9 cellular contexts compared by ENCODE assay signal in the genomic region with DNA sequence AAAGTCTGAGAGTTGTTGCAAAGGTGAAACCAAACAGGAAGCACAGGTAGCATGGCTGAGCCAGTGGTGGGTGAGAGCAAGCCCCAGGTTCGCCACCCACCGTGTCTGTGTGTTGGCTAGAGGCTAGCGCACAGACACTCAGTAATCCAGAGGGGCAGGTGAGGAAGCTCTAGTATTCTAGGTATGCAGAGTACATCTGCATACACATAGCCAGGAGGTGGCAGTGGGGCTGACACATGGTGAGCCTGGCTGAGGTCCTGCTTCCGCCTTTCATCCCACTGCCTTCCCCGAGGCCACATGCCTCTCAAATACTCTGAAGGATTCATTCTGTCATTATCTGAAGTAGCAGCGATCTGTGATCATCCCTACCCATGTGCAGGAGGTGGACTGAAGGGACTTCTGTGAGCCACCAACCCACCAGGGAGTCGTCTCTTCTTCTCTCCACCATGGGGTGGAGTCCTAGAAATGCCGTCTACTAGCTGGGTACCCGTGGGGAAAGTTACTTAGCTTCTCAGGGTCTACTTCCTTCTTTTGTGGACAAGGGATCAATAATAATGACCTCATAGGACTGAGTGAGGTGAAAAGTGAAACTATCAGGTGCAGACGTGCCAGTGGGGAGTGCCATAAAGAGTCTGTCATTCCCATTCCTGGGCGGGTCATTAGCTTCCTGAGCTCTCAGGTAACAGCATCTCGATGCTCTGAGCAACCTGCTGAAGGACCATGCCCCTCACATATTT. TPM values are rescaled to one million over a fixed set of nuclear protein-coding genes. Genes with fewer than 3 reads are reported as not detected.
DNase-seq lines count a peak whose midpoint lies in the region; ATAC-seq and TF ChIP-seq lines count a peak whose summit lies in the region.
"Had no signal": no experiment of that assay in that cellular context is flagged by ENCODE, and none has a peak within 500 bp of the region (broad histone marks: within the 10 kb centered on the region; RNA-seq: fewer than 3 reads in every experiment).

No MANE protein-coding gene starts in this region.

- no peak for TF ChIP-seq CTCF in Caco-2 (IDR thresholded peaks at IDR 0.05; ENCODE audit: insufficient read depth in 1 of 2, low read depth in 1 of 2, low read length in 1 of 2, severe bottlenecking in 1 of 2, unreplicated experiment in 1 of 2)
- no peak for TF ChIP-seq CTCF in right atrium auricular region (IDR thresholded peaks at IDR 0.05)

- no peak overlapping the region for H3K27ac ChIP-seq in right atrium auricular region

- peaks cover 15% of the 10 kb centered on the region for H3K4me1 Mint-ChIP-seq in Caco-2 (ENCODE audit: low read depth, unreplicated experiment)
- peaks cover 12% of the 10 kb centered on the region for H3K4me1 Mint-ChIP-seq in activated naive CD8-positive, alpha-beta T cell treated with anti-CD3 and anti-CD28 coated beads, Interleukin-2, amount 10 ng/mL, durations not matched to agents 7 days and 5 days

- H3K9me3 ChIP-seq in Caco-2 = no peaks in the 10 kb centered on the region
- no peaks in the 10 kb centered on the region for H3K9me3 ChIP-seq in right atrium auricular region

- H3K27ac Mint-ChIP-seq in Caco-2 (ENCODE audit: unreplicated experiment) = no peak overlapping the region
- H3K27ac Mint-ChIP-seq in activated naive CD8-positive, alpha-beta T cell treated with anti-CD3 and anti-CD28 coated beads, Interleukin-2, amount 10 ng/mL, durations not matched to agents 7 days and 5 days = peak overlapping the region; percentile 41

- no peaks in the 10 kb centered on the region for H3K27me3 Mint-ChIP-seq in Caco-2 (ENCODE audit: insufficient read depth, unreplicated experiment)
- no peaks in the 10 kb centered on the region for H3K27me3 Mint-ChIP-seq in activated naive CD8-positive, alpha-beta T cell treated with anti-CD3 and anti-CD28 coated beads, Interleukin-2, amount 10 ng/mL, durations not matched to agents 7 days and 5 days

- intact Hi-C loops in Caco-2 (cut with micrococcal nuclease; ENCODE audit: unreplicated experiment) = no loop called here

- peaks cover 19% of the 10 kb centered on the region for H3K36me3 Mint-ChIP-seq in Caco-2 (ENCODE audit: insufficient read depth, unreplicated experiment)
- H3K36me3 Mint-ChIP-seq in activated naive CD8-positive, alpha-beta T cell treated with anti-CD3 and anti-CD28 coated beads, Interleukin-2, amount 10 ng/mL, durations not matched to agents 7 days and 5 days = peaks cover 10% of the 10 kb centered on the region

- CTCF ChIA-PET in Caco-2 (lab: Charles Lee) = interaction anchor here (0.6 to 2.7 kb wide), 4 partner anchors 18 to 368 kb away, joined by 3 to 23 read pairs (median 3); a partner anchor contains a TSS

- H3K27me3 ChIP-seq in Caco-2 (replicated peaks; ENCODE audit: control insufficient read depth, insufficient read depth, low read length) (no peaks in the 10 kb centered on the region), right atrium auricular region (no peaks in the 10 kb centered on the region)

- no TSS peak for BruUV-seq in Caco-2 (replicated peaks; lab: Mats Ljungman, UMichigan)

- no peak overlapping the region for H3K4me3 Mint-ChIP-seq in Caco-2 (ENCODE audit: unreplicated experiment)
- H3K4me3 Mint-ChIP-seq in activated naive CD8-positive, alpha-beta T cell treated with anti-CD3 and anti-CD28 coated beads, Interleukin-2, amount 10 ng/mL, durations not matched to agents 7 days and 5 days = no peak overlapping the region

- ATAC-seq in GM19324 (IDR thresholded peaks at IDR 0.05; ENCODE audit: low FRiP score, unreplicated experiment) = peak; percentile 65
- peak; percentile 62 for ATAC-seq in HG03196 (IDR thresholded peaks at IDR 0.05; ENCODE audit: unreplicated experiment)
- peak; percentile 14 for ATAC-seq in activated naive CD8-positive, alpha-beta T cell treated with anti-CD3 and anti-CD28 coated beads, Interleukin-2, amount 10 ng/mL, durations not matched to agents 7 days and 5 days (ENCODE audit: low read depth)

- H3K4me3 ChIP-seq in Caco-2 (ENCODE audit: low read depth, low read length) = no peak overlapping the region
- no peak overlapping the region for H3K4me3 ChIP-seq in right atrium auricular region
- H3K4me3 ChIP-seq: skin epidermis had no signal

- DNase-seq in Caco-2 = peak; percentile 35 to 62
- no peak for DNase-seq in activated naive CD8-positive, alpha-beta T cell treated with anti-CD3 and anti-CD28 coated beads, Interleukin-2, amount 10 ng/mL, durations not matched to agents 7 days and 5 days
- DNase-seq in pons (ENCODE audit: low spot score) = no peak
- no peak for DNase-seq in SK-N-DZ (ENCODE audit: low spot score)
- DNase-seq in right atrium auricular region (ENCODE audit: low spot score) = no peak
- no peak for DNase-seq in SKM-1 treated with dmso at 0.1 percent for 144 hours (lab: John Stamatoyannopoulos, UW; ENCODE audit: unreplicated experiment)

- no peaks in the 10 kb centered on the region for H3K9me3 Mint-ChIP-seq in Caco-2 (ENCODE audit: unreplicated experiment)
- H3K9me3 Mint-ChIP-seq in activated naive CD8-positive, alpha-beta T cell treated with anti-CD3 and anti-CD28 coated beads, Interleukin-2, amount 10 ng/mL, durations not matched to agents 7 days and 5 days = no peaks in the 10 kb centered on the region

- POLR2A ChIA-PET in Caco-2 (lab: Charles Lee) = interaction anchor here (1.1 kb wide), 1 partner anchor 89 kb away, joined by 4 read pairs; no protein-coding TSS in a partner anchor
- POLR2A ChIA-PET in activated naive CD8-positive, alpha-beta T cell treated with anti-CD3 and anti-CD28 coated beads, Interleukin-2, amount 10 ng/mL, durations not matched to agents 7 days and 5 days (lab: Charles Lee) = interaction anchor here (0.6 to 1.4 kb wide), 4 partner anchors 42 to 712 kb away, joined by 3 to 4 read pairs (median 4); no protein-coding TSS in a partner anchor

- peaks cover 13% of the 10 kb centered on the region; the same call in 1 of the 2 replicates for H3K4me1 ChIP-seq in Caco-2
- no peaks in the 10 kb centered on the region for H3K4me1 ChIP-seq in right atrium auricular region

- peaks cover 2% of the 10 kb centered on the region; the same call in 1 of the 2 replicates for H3K36me3 ChIP-seq in Caco-2 (ENCODE audit: control insufficient read depth, insufficient read depth, low read length)
- H3K36me3 ChIP-seq in right atrium auricular region = peaks cover 52% of the 10 kb centered on the region

RNA-seq across cellular contexts. Expression of a gene that starts 36.0 kb away (rescaled TPM):
- 1.9 and 2.0 TPM in 2 replicates for total RNA-seq in Caco-2 (2022)
- 10 to 100 TPM; 59.0 to 61.7 TPM for total RNA-seq in activated naive CD8-positive, alpha-beta T cell treated with anti-CD3 and anti-CD28 coated beads, Interleukin-2, amount 10 ng/mL, durations not matched to agents 7 days and 5 days
- 1.0 and 1.4 TPM in 2 replicates for polyA plus RNA-seq in SK-N-DZ (2014; cell fraction: cytosol; rRNA removed)
- 3.2 and 4.4 TPM in 2 replicates for polyA plus RNA-seq in SK-N-DZ (2014; cell fraction: nucleus; rRNA removed)
- total RNA-seq in right atrium auricular region = 100 to 1,000 TPM in 1 of 2 donors, 10 to 100 TPM in 1; 74.6 to 109 TPM

RNA-seq across cellular contexts. Expression of a gene that starts 58.3 kb away (rescaled TPM):
- total RNA-seq in Caco-2 (2022) (not detected in 2 replicates), right atrium auricular region (under 1 TPM in 1 of 2 donors, not detected in 1; 0.08 TPM)
- total RNA-seq in activated naive CD8-positive, alpha-beta T cell treated with anti-CD3 and anti-CD28 coated beads, Interleukin-2, amount 10 ng/mL, durations not matched to agents 7 days and 5 days = 1 to 10 TPM in 1 of 2 experiments, under 1 TPM in 1; 1.00 to 1.4 TPM
- polyA plus RNA-seq in SK-N-DZ (2014; cell fraction: cytosol; rRNA removed) = 0.28 TPM in 1 of 2 replicates, not detected in the other
- 0.31 TPM in 1 of 2 replicates, not detected in the other for polyA plus RNA-seq in SK-N-DZ (2014; cell fraction: nucleus; rRNA removed)

Comparison
In these comparisons a context has a peak if more than half of its experiments do, and no peak if none do; other contexts are left out.
1. DNase-seq: peak in Caco-2 (2 of 2); none in activated naive CD8-positive, alpha-beta T cell treated with anti-CD3 and anti-CD28 coated beads, Interleukin-2, amount 10 ng/mL, durations not matched to agents 7 days and 5 days (single experiment), pons (single experiment), SK-N-DZ (single experiment), right atrium auricular region (single experiment) and SKM-1 treated with dmso at 0.1 percent for 144 hours (single experiment).
2. ATAC-seq: peak in every context shown above with its lines; median percentile 65 in GM19324; 62 in HG03196; 14 in activated naive CD8-positive, alpha-beta T cell treated with anti-CD3 and anti-CD28 coated beads, Interleukin-2, amount 10 ng/mL, durations not matched to agents 7 days and 5 days.
3. RNA of a gene that starts 36.0 kb away (total RNA-seq): 74.6 to 109 TPM in right atrium auricular region and 59.0 to 61.7 TPM in activated naive CD8-positive, alpha-beta T cell treated with anti-CD3 and anti-CD28 coated beads, Interleukin-2, amount 10 ng/mL, durations not matched to agents 7 days and 5 days; 1.9 to 2.0 TPM in Caco-2; every median in the first group is over 10 times any median in the second.